8 cellular contexts compared by ENCODE assay signal in the genomic region with DNA sequence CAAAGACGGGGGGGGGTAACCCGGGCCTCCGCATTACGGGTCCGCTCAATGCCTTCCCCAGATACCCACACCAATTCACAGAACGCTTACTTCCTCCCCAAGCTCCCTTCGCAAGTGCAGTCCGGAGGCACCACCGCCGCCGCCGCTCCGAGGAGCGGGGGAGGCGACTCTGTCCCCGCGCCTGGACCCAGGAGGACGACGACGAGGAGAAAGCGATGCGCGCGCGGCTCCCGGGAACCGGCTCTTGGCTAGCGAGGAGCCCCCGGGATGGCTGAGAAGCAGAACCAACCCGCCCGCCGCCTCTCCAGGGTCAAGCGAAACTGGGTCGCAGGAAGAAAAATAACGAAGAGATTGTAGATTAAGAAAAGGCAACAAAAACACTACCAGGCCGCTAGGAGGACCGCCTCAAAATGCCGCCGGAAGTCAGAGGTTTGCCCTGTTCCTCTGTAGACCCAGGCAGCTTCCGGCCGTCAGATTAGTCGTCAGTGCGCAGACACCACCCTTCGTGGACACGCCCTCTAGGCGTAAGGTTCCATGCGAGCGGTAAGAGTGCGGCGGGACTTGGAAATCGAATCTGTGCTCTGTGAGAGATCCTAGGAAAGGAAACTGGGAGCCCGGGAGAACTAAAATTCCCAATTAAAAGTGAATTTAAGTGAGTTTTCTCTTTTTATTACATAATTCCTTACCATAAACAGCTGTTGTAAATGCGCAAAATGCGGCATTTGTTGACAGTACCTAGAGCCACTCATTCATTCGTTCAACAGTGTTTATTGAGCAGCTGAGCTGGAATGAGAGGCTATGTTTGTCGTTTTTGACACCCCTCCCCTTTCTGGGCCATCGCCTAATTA. TPM values are rescaled to one million over a fixed set of nuclear protein-coding genes. Genes with fewer than 3 reads are reported as not detected.
A peak's percentile ranks its signal among the peaks of the same experiment; 100 is the strongest.
DNase-seq lines count a peak whose midpoint lies in the region; ATAC-seq and TF ChIP-seq lines count a peak whose summit lies in the region.

A gene with protein sequence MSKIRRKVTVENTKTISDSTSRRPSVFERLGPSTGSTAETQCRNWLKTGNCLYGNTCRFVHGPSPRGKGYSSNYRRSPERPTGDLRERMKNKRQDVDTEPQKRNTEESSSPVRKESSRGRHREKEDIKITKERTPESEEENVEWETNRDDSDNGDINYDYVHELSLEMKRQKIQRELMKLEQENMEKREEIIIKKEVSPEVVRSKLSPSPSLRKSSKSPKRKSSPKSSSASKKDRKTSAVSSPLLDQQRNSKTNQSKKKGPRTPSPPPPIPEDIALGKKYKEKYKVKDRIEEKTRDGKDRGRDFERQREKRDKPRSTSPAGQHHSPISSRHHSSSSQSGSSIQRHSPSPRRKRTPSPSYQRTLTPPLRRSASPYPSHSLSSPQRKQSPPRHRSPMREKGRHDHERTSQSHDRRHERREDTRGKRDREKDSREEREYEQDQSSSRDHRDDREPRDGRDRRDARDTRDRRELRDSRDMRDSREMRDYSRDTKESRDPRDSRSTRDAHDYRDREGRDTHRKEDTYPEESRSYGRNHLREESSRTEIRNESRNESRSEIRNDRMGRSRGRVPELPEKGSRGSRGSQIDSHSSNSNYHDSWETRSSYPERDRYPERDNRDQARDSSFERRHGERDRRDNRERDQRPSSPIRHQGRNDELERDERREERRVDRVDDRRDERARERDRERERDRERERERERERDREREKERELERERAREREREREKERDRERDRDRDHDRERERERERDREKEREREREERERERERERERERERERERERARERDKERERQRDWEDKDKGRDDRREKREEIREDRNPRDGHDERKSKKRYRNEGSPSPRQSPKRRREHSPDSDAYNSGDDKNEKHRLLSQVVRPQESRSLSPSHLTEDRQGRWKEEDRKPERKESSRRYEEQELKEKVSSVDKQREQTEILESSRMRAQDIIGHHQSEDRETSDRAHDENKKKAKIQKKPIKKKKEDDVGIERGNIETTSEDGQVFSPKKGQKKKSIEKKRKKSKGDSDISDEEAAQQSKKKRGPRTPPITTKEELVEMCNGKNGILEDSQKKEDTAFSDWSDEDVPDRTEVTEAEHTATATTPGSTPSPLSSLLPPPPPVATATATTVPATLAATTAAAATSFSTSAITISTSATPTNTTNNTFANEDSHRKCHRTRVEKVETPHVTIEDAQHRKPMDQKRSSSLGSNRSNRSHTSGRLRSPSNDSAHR (N-terminal part only) (minus strand): TSS at position 433 of the 848 bp plus-strand sequence. CDS start 7,239 bp downstream, outside the sequence.

- H3K27ac Mint-ChIP-seq in activated naive CD4-positive, alpha-beta T cell treated with anti-CD3 and anti-CD28 coated beads, Interleukin-2, amount 50 U/mL, for 72 hours = peak within 1 kb of the TSS; percentile 95 to 98

- H3K4me3 ChIP-seq in testis = peak within 1 kb of the TSS; percentile 86 to 87

- peak; percentile 80 for DNase-seq in NCI-H1092 treated with DMSO at 0.1 percent for 48 hours (lab: John Stamatoyannopoulos, UW)
- peak; percentile 85 for DNase-seq in SKM-1 (lab: John Stamatoyannopoulos, UW; ENCODE audit: unreplicated experiment)
- DNase-seq in activated naive CD4-positive, alpha-beta T cell treated with anti-CD3 and anti-CD28 coated beads, Interleukin-2, amount 50 U/mL, for 72 hours (ENCODE audit: low spot score in 2 of 2) = peak; percentile 84 to 89
- DNase-seq in glomerular visceral epithelial cell (ENCODE audit: extremely low spot score) = peak; percentile 92
- peak; percentile 82 for DNase-seq in omental fat pad (ENCODE audit: low spot score)
- DNase-seq in testis = peak; percentile 99

- peak within 1 kb of the TSS; percentile 82 to 92 for H3K27ac ChIP-seq in testis

- no peaks in the 10 kb centered on the region for H3K27me3 ChIP-seq in testis

- peak; percentile 72 for TF ChIP-seq POLR2A in GM10847 (IDR thresholded peaks at IDR 0.05; ENCODE audit: extremely low read depth, insufficient read length)
- TF ChIP-seq POLR2A in testis (IDR thresholded peaks at IDR 0.05) = peak; percentile 3

- peaks cover 0 to 5% of the 10 kb centered on the region in 2 donors for H3K36me3 Mint-ChIP-seq in activated naive CD4-positive, alpha-beta T cell treated with anti-CD3 and anti-CD28 coated beads, Interleukin-2, amount 50 U/mL, for 72 hours

- TF ChIP-seq CTCF in omental fat pad (IDR thresholded peaks at IDR 0.05) (peak in 1 of 3 donors; percentile 17), testis (IDR thresholded peaks at IDR 0.05) (peak in 2 of 3 experiments; percentile 34 to 49)

- H3K36me3 ChIP-seq in testis (ENCODE audit: low read depth, missing control alignments) = no peaks in the 10 kb centered on the region

- intact Hi-C loops in testis (cut with DNase I; ENCODE audit: low total_unique reads) = no loop called here

- H3K9me3 ChIP-seq in testis = no peaks in the 10 kb centered on the region

- ATAC-seq in HG02610 (IDR thresholded peaks at IDR 0.05; ENCODE audit: unreplicated experiment) = peak; percentile 99
- ATAC-seq in activated naive CD4-positive, alpha-beta T cell treated with anti-CD3 and anti-CD28 coated beads, Interleukin-2, amount 50 U/mL, for 72 hours = peak; percentile 100
- peak; percentile 100 for ATAC-seq in omental fat pad (ENCODE audit: low FRiP score)

- 1% methylated on average over 42 to 57 of the region's 57 CpGs for WGBS in testis, 2 donors

- H3K4me1 ChIP-seq in testis = peaks cover 14% of the 10 kb centered on the region

- H3K9me3 Mint-ChIP-seq in activated naive CD4-positive, alpha-beta T cell treated with anti-CD3 and anti-CD28 coated beads, Interleukin-2, amount 50 U/mL, for 72 hours = no peaks in the 10 kb centered on the region

RNA-seq across cellular contexts. Expression of the gene that starts here (rescaled TPM):
- 10 to 100 TPM; 36.9 to 47.9 TPM for total RNA-seq in activated naive CD4-positive, alpha-beta T cell treated with anti-CD3 and anti-CD28 coated beads, Interleukin-2, amount 50 U/mL, for 72 hours
- total RNA-seq in omental fat pad (10 to 100 TPM; 22.7 to 49.0 (median 24.9) TPM), testis (10 to 100 TPM; 36.8 to 43.7 TPM)
- 10.2 TPM for polyA plus RNA-seq in testis (ENCODE audit: insufficient read depth, low read depth, low replicate concordance)

Comparison
In these comparisons a context has a peak if more than half of its experiments do, and no peak if none do; other contexts are left out.
1. Peak in every context shown above with its lines: DNase-seq, ATAC-seq, H3K4me3 ChIP-seq and H3K27ac ChIP-seq.